Comparison of ENCODE assay signal across 25 cellular contexts in the genomic region with DNA sequence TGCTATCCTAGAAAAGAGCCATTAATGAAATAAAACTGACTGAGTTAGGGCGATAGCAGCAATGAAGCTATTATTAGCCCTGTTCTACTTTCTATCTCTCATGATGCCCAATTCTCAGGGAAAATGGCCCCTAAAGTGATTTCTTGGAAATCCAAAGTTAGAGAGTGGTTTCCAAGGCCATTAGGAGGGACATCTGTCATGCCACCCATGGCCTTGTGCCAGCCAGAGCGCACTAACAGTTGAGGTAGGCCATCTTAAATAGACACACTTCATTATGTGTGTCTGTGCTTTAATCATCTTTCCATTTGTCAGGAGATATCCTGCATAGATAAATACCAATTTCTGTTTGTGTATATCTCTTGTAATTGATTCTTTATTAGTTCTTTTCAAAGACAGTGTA.
"Had no signal": no experiment of that assay in that cellular context is flagged by ENCODE, and none has a peak within 500 bp of the region (broad histone marks: within the 10 kb centered on the region; RNA-seq: fewer than 3 reads in every experiment).

No MANE protein-coding gene starts in this region.

- H2AFZ ChIP-seq: PC-9 had no signal

- H3K4me3 ChIP-seq: PC-9, SJCRH30, SK-N-MC had no signal

- DNase-seq: Karpas-422, MM.1S, MV-4-11, NCI-H1092, NCI-H1417 treated with DMSO at 0.1 percent for 48 hours, NCI-H1436 treated with DMSO at 0.1 percent for 48 hours, NCI-H1694 treated with DMSO at 0.1 percent for 48 hours, NCI-H187 treated with DMSO at 0.1 percent for 48 hours, NCI-H2171 treated with DMSO at 0.1 percent for 48 hours, NCI-H2227 treated with DMSO at 0.1 percent for 48 hours, NCI-H345, NCI-H446, NCI-H510A treated with DMSO at 0.1 percent for 48 hours, NCI-H524 treated with DMSO at 0.1 percent for 48 hours, NCI-H526 treated with DMSO at 0.1 percent for 48 hours, NCI-H774, PC-9, SIG-M5, SJCRH30, T-cell, T-helper 17 cell had no signal

- H3K4me2 ChIP-seq: PC-9 had no signal

- H3K4me1 ChIP-seq: SJCRH30 had no signal

- H3K36me3 ChIP-seq: SJCRH30 had no signal

- H3K27ac ChIP-seq: PC-9, RWPE1, SJCRH30, SK-N-MC had no signal

- H3K27me3 ChIP-seq: SJCRH30 had no signal

- H3K9me3 ChIP-seq: SJCRH30 had no signal

- ATAC-seq: Panc1, Right ventricle myocardium inferior, T-cell, T-helper 17 cell had no signal
